27 cellular contexts compared by ENCODE assay signal in the genomic region with DNA sequence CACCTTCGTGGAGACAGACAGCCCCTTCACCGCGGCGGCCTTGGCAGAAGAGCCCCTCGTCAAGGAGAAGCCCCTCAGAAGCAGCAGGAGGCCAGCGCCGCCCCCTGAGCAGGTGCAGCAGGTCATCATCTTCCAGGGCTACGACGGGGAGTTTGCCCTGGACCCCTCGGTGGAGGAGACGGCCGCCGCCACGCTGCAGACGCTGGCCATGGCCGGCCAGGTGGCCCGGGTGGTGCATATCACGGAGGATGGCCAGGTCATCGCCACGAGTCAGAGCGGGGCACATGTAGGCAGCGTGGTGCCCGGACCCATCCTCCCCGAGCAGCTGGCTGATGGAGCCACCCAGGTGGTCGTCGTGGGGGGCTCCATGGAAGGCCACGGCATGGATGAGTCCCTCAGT.
"Had no signal": no experiment of that assay in that cellular context is flagged by ENCODE, and none has a peak within 500 bp of the region (broad histone marks: within the 10 kb centered on the region; RNA-seq: fewer than 3 reads in every experiment).

No MANE protein-coding gene starts in this region.

- H3K27me3 Mint-ChIP-seq: dendritic cell treated with granulocyte-macrophage colony-stimulating factor and Interleukin-4, amounts not matched to agents 40 ng/mL and 50 ng/mL, for 4 days; naive B cell; stimulated activated memory B cell treated with anti-CD40 and anti-IgM and Interleukin-4, amounts not matched to agents 10 μg/mL and 1 μg/mL and 100 μg/mL, for 72 hours; stimulated activated naive CD8-positive, alpha-beta T cell treated with anti-CD3 and anti-CD28 coated beads, Interleukin-15, Interleukin-2, amounts not matched to agents 100 ng/mL and 50 ng/mL, for 24 hours had no signal

- H3K9me3 Mint-ChIP-seq: dendritic cell treated with granulocyte-macrophage colony-stimulating factor and Interleukin-4, amounts not matched to agents 40 ng/mL and 50 ng/mL, for 4 days; naive B cell; nephron; stimulated activated memory B cell treated with anti-CD40 and anti-IgM and Interleukin-4, amounts not matched to agents 10 μg/mL and 1 μg/mL and 100 μg/mL, for 72 hours; stimulated activated naive CD8-positive, alpha-beta T cell treated with anti-CD3 and anti-CD28 coated beads, Interleukin-15, Interleukin-2, amounts not matched to agents 100 ng/mL and 50 ng/mL, for 24 hours had no signal

- DNase-seq: central memory CD4-positive, alpha-beta T cell; colonic mucosa; effector CD8-positive, alpha-beta T cell; esophagus squamous epithelium; foreskin melanocyte; glutamatergic neuron; heart right ventricle; hippocampal formation; kidney glomerular epithelial cell; left colon; left ventricle myocardium inferior; mammary epithelial cell; mucosa of descending colon; naive B cell; occipital lobe; ovary; posterior cingulate gyrus; psoas muscle; right cardiac atrium; spleen; stimulated activated CD4-positive, alpha-beta T cell treated with anti-CD3 and anti-CD28 coated beads, Interleukin-4, amount 100 ng/mL, for 4 hours; thyroid gland; trophoblast cell had no signal

- H3K4me3 Mint-ChIP-seq: dendritic cell treated with granulocyte-macrophage colony-stimulating factor and Interleukin-4, amounts not matched to agents 40 ng/mL and 50 ng/mL, for 4 days; naive B cell; nephron; stimulated activated memory B cell treated with anti-CD40 and anti-IgM and Interleukin-4, amounts not matched to agents 10 μg/mL and 1 μg/mL and 100 μg/mL, for 72 hours; stimulated activated naive CD8-positive, alpha-beta T cell treated with anti-CD3 and anti-CD28 coated beads, Interleukin-15, Interleukin-2, amounts not matched to agents 100 ng/mL and 50 ng/mL, for 24 hours had no signal

- H3K27ac Mint-ChIP-seq: dendritic cell treated with granulocyte-macrophage colony-stimulating factor and Interleukin-4, amounts not matched to agents 40 ng/mL and 50 ng/mL, for 4 days; nephron; stimulated activated memory B cell treated with anti-CD40 and anti-IgM and Interleukin-4, amounts not matched to agents 10 μg/mL and 1 μg/mL and 100 μg/mL, for 72 hours; stimulated activated naive CD8-positive, alpha-beta T cell treated with anti-CD3 and anti-CD28 coated beads, Interleukin-15, Interleukin-2, amounts not matched to agents 100 ng/mL and 50 ng/mL, for 24 hours had no signal

- ATAC-seq: left colon; psoas muscle; stimulated activated memory B cell treated with anti-CD40 and anti-IgM and Interleukin-4, amounts not matched to agents 10 μg/mL and 1 μg/mL and 100 μg/mL, for 72 hours had no signal
